In the genomic region with DNA sequence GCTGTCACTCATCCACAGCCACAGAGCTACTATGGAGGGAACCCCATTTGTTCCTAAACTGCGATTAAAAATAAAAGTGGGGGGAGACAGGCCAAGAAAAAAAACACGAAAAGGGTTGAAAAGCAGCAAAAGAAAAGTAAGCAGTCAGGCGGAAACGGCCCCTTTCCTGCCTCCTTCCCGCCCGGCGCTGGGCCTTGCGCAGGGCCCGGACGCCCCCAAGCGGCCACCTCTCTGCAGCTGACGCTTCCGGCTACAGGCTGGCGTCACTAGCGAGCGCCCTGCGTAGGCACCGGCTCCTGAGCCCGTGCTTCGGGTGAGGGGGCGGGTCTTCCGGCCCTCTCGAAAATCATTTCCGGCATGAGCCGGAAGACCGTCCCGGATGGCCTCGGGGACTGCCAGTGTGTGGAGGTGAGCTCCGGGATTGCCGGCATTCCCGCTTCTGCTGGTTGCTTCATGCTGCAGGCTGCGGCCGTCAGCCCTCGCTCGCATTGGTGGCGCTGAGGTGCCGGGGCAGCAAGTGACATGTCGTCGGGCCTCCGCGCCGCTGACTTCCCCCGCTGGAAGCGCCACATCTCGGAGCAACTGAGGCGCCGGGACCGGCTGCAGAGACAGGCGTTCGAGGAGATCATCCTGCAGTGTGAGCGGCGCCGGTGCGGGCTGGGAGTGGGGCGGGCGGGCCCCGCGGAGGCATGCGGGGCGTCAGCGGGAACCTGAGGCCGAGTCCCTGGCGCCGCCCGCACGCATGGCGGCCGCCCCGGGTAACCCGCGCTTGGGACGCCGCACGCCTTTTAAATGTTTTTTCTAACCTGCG, we compare ENCODE assay signal across 8 cellular contexts. TPM values are rescaled to one million over a fixed set of nuclear protein-coding genes. Genes with fewer than 3 reads are reported as not detected.
A peak's percentile ranks its signal among the peaks of the same experiment; 100 is the strongest.
DNase-seq lines count a peak whose midpoint lies in the region; ATAC-seq and TF ChIP-seq lines count a peak whose summit lies in the region.

TSS of gene ATG16L1 (plus strand) at position 368 of the 811 bp plus-strand sequence. CDS start at position 523, 155 bp downstream.

- H3K27ac ChIP-seq in colonic mucosa = peak within 1 kb of the TSS; percentile 82
- H3K27ac ChIP-seq in layer of hippocampus (ENCODE audit: low read depth, low read length) = peak within 1 kb of the TSS; percentile 82

- peak within 1 kb of the TSS; percentile 83 to 93 for H3K9ac ChIP-seq in colonic mucosa (ENCODE audit: low read depth in 2 of 2, low read length in 2 of 2)

- H3K4me3 ChIP-seq in colonic mucosa = peak within 1 kb of the TSS; percentile 88

- H3K4me1 ChIP-seq in colonic mucosa = peaks cover 16% of the 10 kb centered on the region

- peak; percentile 92 for TF ChIP-seq CTCF in colonic mucosa (IDR thresholded peaks at IDR 0.05)

- H3K27me3 ChIP-seq in colonic mucosa (no peaks in the 10 kb centered on the region), layer of hippocampus (ENCODE audit: control insufficient read depth, insufficient read depth, low read length) (no peaks in the 10 kb centered on the region)

- no peaks in the 10 kb centered on the region for H3K36me3 ChIP-seq in colonic mucosa

- ATAC-seq in GM19324 (IDR thresholded peaks at IDR 0.05; ENCODE audit: low FRiP score, unreplicated experiment) (peak; percentile 97), HG03469 (IDR thresholded peaks at IDR 0.05; ENCODE audit: unreplicated experiment) (peak; percentile 75)

- DNase-seq in C1 segment of cervical spinal cord (lab: John Stamatoyannopoulos, UW) (peak; percentile 70 to 97 (median 92)), NCI-H526 (lab: John Stamatoyannopoulos, UW) (peak; percentile 89 to 98), colonic mucosa (peak; percentile 96)
- DNase-seq in activated CD4-positive, alpha-beta T cell treated with anti-CD3 and anti-CD28 coated beads for 48 hours = peak; percentile 97
- peak; percentile 91 to 93 for DNase-seq in stimulated activated CD4-positive, alpha-beta T cell treated with anti-CD3 and anti-CD28 coated beads, Interleukin-1b, Interleukin-23, amount 100 ng/mL, for 4 hours (ENCODE audit: low read depth in 2 of 2)

- intact Hi-C loops in colonic mucosa (cut with DNase I) = loop anchor here (2.0 to 10.0 kb wide), 3 partner anchors 153 to 637 kb away; no protein-coding TSS in a partner anchor

- no peaks in the 10 kb centered on the region for H3K9me3 ChIP-seq in colonic mucosa

RNA-seq across cellular contexts. Expression of gene ATG16L1, which starts in this region (rescaled TPM):
- 10 to 100 TPM; 32.1 to 36.3 TPM for total RNA-seq in colonic mucosa

Comparison
In these comparisons a context has a peak if more than half of its experiments do, and no peak if none do; other contexts are left out.
1. Peak in every context shown above with its lines: DNase-seq, ATAC-seq, H3K4me3 ChIP-seq and H3K27ac ChIP-seq.